26 cellular contexts compared by ENCODE assay signal in the genomic region with DNA sequence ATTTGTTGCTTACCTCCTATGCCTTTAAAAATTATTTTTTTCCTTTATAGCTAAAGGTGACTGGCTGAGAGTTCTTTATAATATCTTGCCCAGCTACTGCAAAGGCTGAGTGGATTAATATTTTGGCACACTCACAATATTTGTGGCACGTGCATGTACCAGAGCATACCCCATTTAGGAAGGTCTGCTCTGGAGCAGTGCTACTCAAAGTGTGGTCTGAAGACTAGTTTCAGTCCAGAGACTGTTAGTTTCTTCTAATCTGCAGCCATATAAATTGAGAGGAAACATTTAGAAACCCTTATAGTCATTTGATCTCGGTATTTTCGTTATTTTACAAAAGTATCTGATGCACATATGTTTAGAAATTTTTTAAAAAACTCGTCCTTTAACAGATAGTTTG.
"Had no signal": no experiment of that assay in that cellular context is flagged by ENCODE, and none has a peak within 500 bp of the region (broad histone marks: within the 10 kb centered on the region; RNA-seq: fewer than 3 reads in every experiment).

No MANE protein-coding gene starts in this region.

- H3K36me3 ChIP-seq: adrenal gland, SJSA1 had no signal

- H3K27me3 ChIP-seq: adrenal gland, MG63, SJSA1 had no signal

- ATAC-seq: activated CD8-positive, alpha-beta T cell treated with anti-CD3 and anti-CD28 coated beads for 36 hours; activated naive CD4-positive, alpha-beta T cell treated with anti-CD3 and anti-CD28 coated beads, Interleukin-2, amount 50 U/mL, for 72 hours; Panc1 had no signal

- H3K27ac ChIP-seq: adrenal gland, SJSA1 had no signal

- H3K4me3 ChIP-seq: adrenal gland, MG63, SJSA1 had no signal

- H3K9me3 ChIP-seq: adrenal gland, MG63, SJSA1 had no signal

- DNase-seq: activated CD4-positive, alpha-beta T cell treated with anti-CD3 and anti-CD28 coated beads, Interleukin-2, amount 10 ng/mL, durations not matched to agents 24 days and 14 days; activated CD4-positive, alpha-beta T cell treated with anti-CD3 and anti-CD28 coated beads, Interleukin-2, amount 50 U/mL, for 4 hours; activated CD8-positive, alpha-beta T cell treated with anti-CD3 and anti-CD28 coated beads for 36 hours; activated gamma-delta T cell treated with Interleukin-2 at 50 U/mL for 16 hours; activated naive CD4-positive, alpha-beta T cell treated with anti-CD3 and anti-CD28 coated beads for 36 hours; activated T-cell treated with anti-CD3 and anti-CD28 coated beads, Interleukin-2, amount 50 U/mL, for 1 hour; adrenal gland; central memory CD4-positive, alpha-beta T cell; Kasumi-1; KG1; MG63; NCI-H1048; NCI-H1105 treated with DMSO at 0.1 percent for 48 hours; NCI-H1436; NCI-H2029; NCI-H2107; NCI-H510A; NCI-H526; SHP77 treated with DMSO at 0.1 percent for 48 hours; SW 1271; T-helper 1 cell; T-helper 2 cell; T-helper 9 cell had no signal
